ENCODE assay signal across 8 cellular contexts in the genomic region with DNA sequence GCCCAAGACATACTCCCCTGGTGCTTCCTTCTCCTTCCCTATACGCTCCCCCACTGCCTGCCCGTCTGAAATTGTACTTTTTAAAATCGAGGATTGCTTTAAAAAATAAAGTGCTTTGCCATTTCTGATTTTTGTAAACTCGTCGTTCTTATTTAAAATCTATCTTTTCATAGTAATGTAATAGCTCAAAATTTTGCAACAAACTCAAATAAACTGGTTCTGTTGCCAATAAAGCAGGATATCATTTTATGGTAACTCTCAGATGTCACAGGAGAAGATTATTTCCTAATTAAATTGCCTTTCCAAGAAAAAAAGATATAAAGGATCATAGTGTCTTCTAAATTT. TPM values are rescaled to one million over a fixed set of nuclear protein-coding genes. Genes with fewer than 3 reads are reported as not detected.
DNase-seq lines count a peak whose midpoint lies in the region; ATAC-seq, FAIRE-seq and TF ChIP-seq lines count a peak whose summit lies in the region.

No MANE protein-coding gene starts in this region.

- no peak for FAIRE-seq in HTR-8/SVneo (lab: Jason Lieb, UNC)

- 5% methylated on average over 5 of the region's 5 CpGs for WGBS in body of pancreas, 2 donors
- WGBS in lung, 2 donors: 4 to 9% methylated on average over 5 of the region's 5 CpGs
- 1 to 8% methylated on average over 3 to 5 of the region's 5 CpGs for WGBS in transverse colon (ENCODE audit: low coverage in 1 of 2), 2 donors

- no peaks in the 10 kb centered on the region for H3K9me3 Mint-ChIP-seq in activated naive CD4-positive, alpha-beta T cell treated with anti-CD3 and anti-CD28 coated beads for 36 hours

- H3K4me3 Mint-ChIP-seq in activated naive CD4-positive, alpha-beta T cell treated with anti-CD3 and anti-CD28 coated beads for 36 hours: peak overlapping the region; percentile 74

- TF ChIP-seq CTCF in body of pancreas (IDR thresholded peaks at IDR 0.05) (no peak), lung (IDR thresholded peaks at IDR 0.05; ENCODE audit: control extremely low read depth, extremely low read depth) (no peak), transverse colon (IDR thresholded peaks at IDR 0.05) (no peak)

- no peak for TF ChIP-seq EP300 in transverse colon (IDR thresholded peaks at IDR 0.05; ENCODE audit: low read depth)

- CTCF ChIA-PET in activated naive CD4-positive, alpha-beta T cell treated with anti-CD3 and anti-CD28 coated beads for 36 hours (lab: Charles Lee): no interaction called here

- H3K4me1 Mint-ChIP-seq in activated naive CD4-positive, alpha-beta T cell treated with anti-CD3 and anti-CD28 coated beads for 36 hours (ENCODE audit: low read depth): peaks cover 16% of the 10 kb centered on the region

- H3K9me3 ChIP-seq in body of pancreas (no peaks in the 10 kb centered on the region), lung (ENCODE audit: control insufficient read depth in 2 of 2, insufficient read depth in 1 of 2, low read length in 1 of 2) (no peaks in the 10 kb centered on the region), transverse colon (no peaks in the 10 kb centered on the region)

- intact Hi-C loops in activated naive CD4-positive, alpha-beta T cell treated with anti-CD3 and anti-CD28 coated beads for 36 hours (cut with micrococcal nuclease): loop anchor here (1.0 to 10.0 kb wide), 5 partner anchors 402 to 947 kb away; partner anchors contain the start of gene TSLP
- intact Hi-C loops in body of pancreas (cut with DNase I): no loop called here
- intact Hi-C loops in transverse colon (cut with DNase I; ENCODE audit: low total_unique reads): no loop called here

- H3K4me3 ChIP-seq in body of pancreas (peak overlapping the region; percentile 26 to 60), lung (peak overlapping the region; percentile 52), transverse colon (peak overlapping the region in 3 of 4 donors; percentile 53 to 66 (median 58))

- H3K27ac ChIP-seq in body of pancreas (peak overlapping the region; percentile 88 to 97 (median 93)), lung (ENCODE audit: low read depth in 1 of 2, low read length in 1 of 2) (peak overlapping the region; percentile 95), transverse colon (peak overlapping the region; percentile 90 to 95 (median 93))

- in situ Hi-C loops in transverse colon (cut with MboI; ENCODE audit: low pct_ligation_motif_present in 1 of 4, low pct_unique_long_range_greater_than_20kb in 1 of 4, low sequenced_read_pairs in 3 of 4): no loop called here

- H3K27ac Mint-ChIP-seq in activated naive CD4-positive, alpha-beta T cell treated with anti-CD3 and anti-CD28 coated beads for 36 hours: peak overlapping the region; percentile 77

- ATAC-seq in body of pancreas (no peak), lung (ENCODE audit: insufficient read depth, low FRiP score) (no peak), left lobe of liver (no peak)

- TF ChIP-seq POLR2A in body of pancreas (IDR thresholded peaks at IDR 0.05): no peak
- TF ChIP-seq POLR2A in transverse colon (IDR thresholded peaks at IDR 0.05): no peak

- no peaks in the 10 kb centered on the region for H3K27me3 Mint-ChIP-seq in activated naive CD4-positive, alpha-beta T cell treated with anti-CD3 and anti-CD28 coated beads for 36 hours (ENCODE audit: low read depth)

- H3K36me3 Mint-ChIP-seq in activated naive CD4-positive, alpha-beta T cell treated with anti-CD3 and anti-CD28 coated beads for 36 hours (ENCODE audit: low read depth): no peaks in the 10 kb centered on the region

- H3K36me3 ChIP-seq in body of pancreas (replicated peaks in 1 of 2; ENCODE audit: insufficient read depth in 1 of 2, low read depth in 2 of 2) (no peaks in the 10 kb centered on the region), lung (ENCODE audit: control insufficient read depth in 2 of 2, insufficient read depth in 2 of 2, low read length in 2 of 2) (no peaks in the 10 kb centered on the region), transverse colon (no peaks in the 10 kb centered on the region)

- H3K27me3 ChIP-seq in body of pancreas (no peaks in the 10 kb centered on the region), lung (ENCODE audit: control insufficient read depth, insufficient read depth) (no peaks in the 10 kb centered on the region), transverse colon (no peaks in the 10 kb centered on the region)

- DNase-seq in activated naive CD4-positive, alpha-beta T cell treated with anti-CD3 and anti-CD28 coated beads for 36 hours: no peak
- no peak for DNase-seq in activated naive CD4-positive, alpha-beta T cell (lab: John Stamatoyannopoulos, UW)
- DNase-seq in body of pancreas: no peak
- no peak for DNase-seq in lung (ENCODE audit: low spot score)
- no peak for DNase-seq in transverse colon
- no peak for DNase-seq in NCI-H524 treated with DMSO at 0.1 percent for 48 hours (lab: John Stamatoyannopoulos, UW)
- DNase-seq in left lobe of liver (ENCODE audit: low spot score): no peak
- DNase-seq in HTR-8/SVneo (ENCODE audit: insufficient read length, low spot score): no peak

- H3K4me1 ChIP-seq in body of pancreas (peaks cover 19% of the 10 kb centered on the region), lung (ENCODE audit: control insufficient read depth in 2 of 2, insufficient read depth in 2 of 2, low read length in 2 of 2) (peaks cover 0 to 7% of the 10 kb centered on the region in 2 donors), transverse colon (peaks cover 0 to 22% (median 16%) of the 10 kb centered on the region in 4 donors)

RNA-seq across cellular contexts. Expression of gene NREP, which starts 1.3 kb away (rescaled TPM):
- 1 to 10 TPM; 6.8 to 7.3 TPM for total RNA-seq in activated naive CD4-positive, alpha-beta T cell treated with anti-CD3 and anti-CD28 coated beads for 36 hours
- total RNA-seq in body of pancreas (1 to 10 TPM; 4.4 to 5.3 TPM), lung (100 to 1,000 TPM in 1 of 2 donors, 10 to 100 TPM in 1; 20.7 to 326 TPM), transverse colon (10 to 100 TPM in 2 of 4 donors, 1 to 10 TPM in 2; 6.0 to 42.0 (median 10.2) TPM), left lobe of liver (3.2 TPM)
- polyA plus RNA-seq in lung: 10 to 100 TPM; 10.8 to 12.9 TPM
